16 cellular contexts compared by ENCODE assay signal in the genomic region with DNA sequence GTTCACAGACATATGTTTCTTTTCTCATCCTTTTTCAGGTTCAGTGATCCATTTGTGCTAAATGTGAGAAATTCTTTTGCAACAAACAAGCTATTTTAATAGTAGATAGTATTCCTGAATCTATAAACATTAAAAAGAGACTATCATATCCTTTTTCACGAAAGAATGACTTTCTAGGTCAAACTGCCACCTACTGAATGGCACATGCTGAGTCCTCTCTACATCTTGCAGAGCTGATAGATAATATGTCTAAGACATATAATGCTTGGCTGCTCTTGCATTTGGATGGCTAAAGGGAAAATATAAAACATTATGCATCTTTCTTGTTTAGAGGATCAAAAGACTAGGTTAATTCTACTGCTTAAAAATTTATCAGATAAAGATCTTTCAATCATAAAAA.
DNase-seq lines count a peak whose midpoint lies in the region; ATAC-seq lines count a peak whose summit lies in the region.
"Had no signal": no experiment of that assay in that cellular context is flagged by ENCODE, and none has a peak within 500 bp of the region (broad histone marks: within the 10 kb centered on the region; RNA-seq: fewer than 3 reads in every experiment).

No MANE protein-coding gene starts in this region.

- WGBS in trophoblast cell (ENCODE audit: extremely low coverage, insufficient coverage, insufficient read length): no CpG with 5 or more reads among the region's 1 CpG

- no peak overlapping the region for H2AFZ ChIP-seq in trophoblast cell (ENCODE audit: insufficient read depth, low read length, poor library complexity)
- H2AFZ ChIP-seq: GM23248 had no signal

- no peaks in the 10 kb centered on the region for H3K79me1 ChIP-seq in trophoblast cell (ENCODE audit: low read length)

- H3K23ac ChIP-seq in trophoblast cell (ENCODE audit: low read length): no peak overlapping the region

- no peaks in the 10 kb centered on the region for H3K79me2 ChIP-seq in trophoblast cell (ENCODE audit: control insufficient read depth, insufficient read depth, low read length, poor library complexity)

- no peak overlapping the region for H3K18ac ChIP-seq in trophoblast cell (ENCODE audit: low read length)

- H3K4me2 ChIP-seq in BLaER1 (peak overlapping the region; percentile 44), trophoblast cell (ENCODE audit: low read length) (no peak overlapping the region)

- H3K4me3 ChIP-seq in BLaER1: no peak overlapping the region
- no peak overlapping the region for H3K4me3 ChIP-seq in trophoblast cell (ENCODE audit: low read depth, low read length)
- H3K4me3 ChIP-seq: GM12878, GM23248 had no signal

- no peak overlapping the region for H2BK12ac ChIP-seq in trophoblast cell (ENCODE audit: low read length)

- no peak overlapping the region for H3K14ac ChIP-seq in trophoblast cell (ENCODE audit: low read length)

- H4K91ac ChIP-seq in trophoblast cell (ENCODE audit: low read depth, low read length): no peak overlapping the region

- H3K36me3 ChIP-seq in BLaER1 (no peaks in the 10 kb centered on the region), trophoblast cell (ENCODE audit: control insufficient read depth in 1 of 2, insufficient read depth in 2 of 2, low read length in 2 of 2) (no peaks in the 10 kb centered on the region)

- peaks cover 51% of the 10 kb centered on the region for H3K4me1 ChIP-seq in BLaER1
- no peaks in the 10 kb centered on the region for H3K4me1 ChIP-seq in trophoblast cell (ENCODE audit: control insufficient read depth in 1 of 2, insufficient read depth in 2 of 2, low read length in 2 of 2)

- H3K4ac ChIP-seq in trophoblast cell (ENCODE audit: low read depth, low read length): no peak overlapping the region

- H3K9me3 ChIP-seq in BLaER1: peaks cover 4% of the 10 kb centered on the region; the same call in 1 of the 2 replicates
- H3K9me3 ChIP-seq in trophoblast cell (ENCODE audit: insufficient read depth, low read depth, low read length): no peaks in the 10 kb centered on the region

- H4K12ac ChIP-seq in trophoblast cell (ENCODE audit: low read depth, low read length): no peak overlapping the region

- H3K9ac ChIP-seq in BLaER1: no peak overlapping the region
- H3K9ac ChIP-seq in trophoblast cell (ENCODE audit: low read length): no peak overlapping the region
- H3K9ac ChIP-seq: GM23248 had no signal

- H2AK5ac ChIP-seq in trophoblast cell (ENCODE audit: low read length): no peak overlapping the region

- H2BK120ac ChIP-seq in trophoblast cell (ENCODE audit: insufficient read depth, low read length, poor library complexity): no peak overlapping the region

- no peak overlapping the region for H4K8ac ChIP-seq in trophoblast cell (ENCODE audit: low read depth, low read length)

- in situ Hi-C loops in G401 (cut with HindIII; ENCODE audit: low sequenced_read_pairs): no loop called here

- DNase-seq in G401 (ENCODE audit: low spot score) (peak; percentile 71), cerebellum (ENCODE audit: low spot score) (peak; percentile 36), trophoblast cell (no peak)
- DNase-seq in effector CD4-positive, alpha-beta T cell: no peak
- DNase-seq: CD4-positive, alpha-beta memory T cell; COR-L47; DMS153; DND-41; GDM1; GM23248; H7; HCEC 1CT had no signal

- no peaks in the 10 kb centered on the region for H4K20me1 ChIP-seq in BLaER1

- ATAC-seq in HG03108 (IDR thresholded peaks at IDR 0.05; ENCODE audit: unreplicated experiment): no peak
- ATAC-seq: GM12878 had no signal

- H3K27me3 ChIP-seq in BLaER1 (no peaks in the 10 kb centered on the region), trophoblast cell (ENCODE audit: insufficient read depth, low read length) (no peaks in the 10 kb centered on the region)

- H3K27ac ChIP-seq in BLaER1: no peak overlapping the region
- H3K27ac ChIP-seq in trophoblast cell (ENCODE audit: low read depth, low read length): no peak overlapping the region
- H3K27ac ChIP-seq: 22Rv1, GM23248 had no signal

- no peak overlapping the region for H2BK5ac ChIP-seq in trophoblast cell (ENCODE audit: low read depth, low read length, poor library complexity)

Comparison
In these comparisons a context has a peak if more than half of its experiments do, and no peak if none do; other contexts are left out.
1. DNase-seq: peak in G401 (single experiment) and cerebellum (single experiment); none in trophoblast cell (0 of 2) and effector CD4-positive, alpha-beta T cell (single experiment).